Comparison of ENCODE assay signal across 8 cellular contexts in the genomic region with DNA sequence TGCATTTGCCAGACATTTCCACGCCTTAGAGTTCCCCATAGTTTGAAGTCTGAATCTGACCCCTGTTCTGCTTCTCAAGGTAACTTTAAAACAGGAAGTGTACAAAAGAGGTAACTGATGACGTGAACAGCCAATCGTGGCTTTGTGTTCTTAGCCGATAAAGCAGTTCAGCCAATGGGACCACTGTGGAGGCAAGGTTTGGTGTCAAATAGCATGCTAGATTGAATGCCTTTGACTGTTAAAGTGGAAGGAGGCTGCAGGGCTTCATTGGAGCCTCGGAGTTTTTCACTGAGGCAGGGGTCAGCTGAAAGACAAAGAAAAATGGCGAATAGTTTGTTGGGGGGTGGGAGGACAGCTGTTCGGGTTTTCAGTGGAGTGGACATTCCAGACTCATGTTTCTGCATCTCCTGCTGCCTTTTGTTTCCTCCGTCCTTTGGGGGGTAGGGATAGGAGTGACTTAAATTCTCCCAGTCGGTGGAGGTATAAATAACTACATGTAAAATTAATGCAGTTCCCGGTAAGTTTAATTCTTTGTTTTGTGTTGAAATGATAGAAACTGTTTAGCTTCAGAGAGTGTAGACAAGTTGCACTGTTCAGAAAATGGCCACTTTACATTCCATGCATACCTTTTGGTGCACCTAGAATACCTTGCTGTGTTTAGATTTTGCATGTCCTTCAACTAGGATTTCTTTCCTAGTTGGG. TPM values are rescaled to one million over a fixed set of nuclear protein-coding genes. Genes with fewer than 3 reads are reported as not detected.
DNase-seq lines count a peak whose midpoint lies in the region; ATAC-seq and FAIRE-seq lines count a peak whose summit lies in the region.

No MANE protein-coding gene starts in this region.

- peaks cover 36% of the 10 kb centered on the region for H3K4me1 ChIP-seq in ACC112 (ENCODE audit: control insufficient read depth, insufficient read depth, low read length, unreplicated experiment)

- intact Hi-C loops in activated CD4-positive, alpha-beta T cell treated with anti-CD3 and anti-CD28 coated beads for 36 hours (cut with DNase I, micrococcal nuclease) = loop anchor here (1.0 to 2.0 kb wide), 2 partner anchors 17 to 18 kb away; a partner anchor contains a TSS

- peaks cover 67% of the 10 kb centered on the region for H3K4me1 Mint-ChIP-seq in activated CD4-positive, alpha-beta T cell treated with anti-CD3 and anti-CD28 coated beads for 36 hours

- FAIRE-seq in colon (lab: Jason Lieb, UNC) = peak; percentile 10

- H3K27me3 Mint-ChIP-seq in activated CD4-positive, alpha-beta T cell treated with anti-CD3 and anti-CD28 coated beads for 36 hours = no peaks in the 10 kb centered on the region

- no peaks in the 10 kb centered on the region for H3K27me3 ChIP-seq in ACC112 (ENCODE audit: insufficient read depth, low read length)

- peak overlapping the region; percentile 88 for H3K27ac Mint-ChIP-seq in activated CD4-positive, alpha-beta T cell treated with anti-CD3 and anti-CD28 coated beads for 36 hours

- peak; percentile 97 for DNase-seq in NCI-H446 treated with DMSO at 0.1 percent for 48 hours (lab: John Stamatoyannopoulos, UW)
- DNase-seq in activated CD4-positive, alpha-beta T cell treated with anti-CD3 and anti-CD28 coated beads for 36 hours = peak; percentile 82
- peak; percentile 97 for DNase-seq in kidney glomerular epithelial cell (lab: John Stamatoyannopoulos, UW)
- DNase-seq in stimulated activated CD4-positive, alpha-beta T cell treated with anti-CD3 and anti-CD28 coated beads, Interleukin-1b, Interleukin-23, amount 100 ng/mL, for 1 hour (ENCODE audit: low read depth in 2 of 2) = peak; percentile 19 to 42

- H3K36me3 ChIP-seq in ACC112 (ENCODE audit: insufficient read depth, low read length) = peaks cover 11% of the 10 kb centered on the region

- peak overlapping the region; percentile 85 for H3K4me3 Mint-ChIP-seq in activated CD4-positive, alpha-beta T cell treated with anti-CD3 and anti-CD28 coated beads for 36 hours

- CTCF ChIA-PET in activated CD4-positive, alpha-beta T cell treated with anti-CD3 and anti-CD28 coated beads for 36 hours (lab: Charles Lee) = interaction anchor here (0.7 to 1.9 kb wide), 7 partner anchors 13 to 652 kb away, joined by 3 to 9 read pairs (median 3); a partner anchor contains a TSS

- no peaks in the 10 kb centered on the region for H3K9me3 Mint-ChIP-seq in activated CD4-positive, alpha-beta T cell treated with anti-CD3 and anti-CD28 coated beads for 36 hours (ENCODE audit: low read depth)

- H3K79me2 ChIP-seq in ACC112 (ENCODE audit: control insufficient read depth, insufficient read depth, low read length, unreplicated experiment) = peaks cover 79% of the 10 kb centered on the region

- peak overlapping the region; percentile 74 for H3K4me3 ChIP-seq in ACC112 (ENCODE audit: low read depth, low read length)

- peak; percentile 88 for ATAC-seq in GM18909 (IDR thresholded peaks at IDR 0.05; ENCODE audit: poor library complexity, unreplicated experiment)
- peak; percentile 79 for ATAC-seq in HG03139 (IDR thresholded peaks at IDR 0.05; ENCODE audit: unreplicated experiment)
- peak; percentile 98 for ATAC-seq in activated CD4-positive, alpha-beta T cell treated with anti-CD3 and anti-CD28 coated beads for 36 hours

- peak overlapping the region; percentile 35 for H2AFZ ChIP-seq in ACC112 (ENCODE audit: low read length, unreplicated experiment)

- POLR2A ChIA-PET in activated CD4-positive, alpha-beta T cell treated with anti-CD3 and anti-CD28 coated beads for 36 hours (lab: Charles Lee) = interaction anchor here (0.6 to 1.0 kb wide), 3 partner anchors 18 to 176 kb away, joined by 3 read pairs; a partner anchor contains a TSS

- H3K36me3 Mint-ChIP-seq in activated CD4-positive, alpha-beta T cell treated with anti-CD3 and anti-CD28 coated beads for 36 hours (ENCODE audit: low read depth) = peaks cover 17% of the 10 kb centered on the region

- H3K27ac ChIP-seq in ACC112 (ENCODE audit: low read depth, low read length) = no peak overlapping the region

RNA-seq across cellular contexts. Expression of a gene that starts 17.7 kb away (rescaled TPM):
- 10 to 100 TPM; 53.6 to 85.4 TPM for total RNA-seq in activated CD4-positive, alpha-beta T cell treated with anti-CD3 and anti-CD28 coated beads for 36 hours

RNA-seq across cellular contexts. Expression of a gene that starts 43.8 kb away (rescaled TPM):
- 1 to 10 TPM; 2.7 TPM for total RNA-seq in activated CD4-positive, alpha-beta T cell treated with anti-CD3 and anti-CD28 coated beads for 36 hours

Comparison
In these comparisons a context has a peak if more than half of its experiments do, and no peak if none do; other contexts are left out.
1. DNase-seq: peak in every context shown above with its lines; median percentile 97 in NCI-H446 treated with DMSO at 0.1 percent for 48 hours; 97 in kidney glomerular epithelial cell; 82 in activated CD4-positive, alpha-beta T cell treated with anti-CD3 and anti-CD28 coated beads for 36 hours; 30 in stimulated activated CD4-positive, alpha-beta T cell treated with anti-CD3 and anti-CD28 coated beads, Interleukin-1b, Interleukin-23, amount 100 ng/mL, for 1 hour.